In genomic region chr5:105587963-105588662, GRCh38 we compare ENCODE assay signal across 15 cellular contexts.
DNase-seq lines count a peak whose midpoint lies in the region; ATAC-seq and TF ChIP-seq lines count a peak whose summit lies in the region.
"Had no signal": no experiment of that assay in that cellular context is flagged by ENCODE, and none has a peak within 500 bp of the region (broad histone marks: within the 10 kb centered on the region; RNA-seq: fewer than 3 reads in every experiment).

No MANE protein-coding gene starts in this region.

- POLR2A ChIA-PET in CD4-positive, alpha-beta memory T cell (lab: Charles Lee; ENCODE audit: partially characterized antibody) = no interaction called here

- BruUV-seq in mammary epithelial cell (replicated peaks; lab: Mats Ljungman, UMichigan) = no TSS peak

- TF ChIP-seq CTCF in H9 (conservative IDR thresholded peaks at IDR 0.05) = no peak
- TF ChIP-seq CTCF in OCI-LY1 (IDR thresholded peaks at IDR 0.05; ENCODE audit: low read length) = no peak
- no peak for TF ChIP-seq CTCF in mammary epithelial cell (conservative IDR thresholded peaks at IDR 0.05 in 1 of 2, IDR thresholded peaks at IDR 0.05 in 1 of 2; ENCODE audit: extremely low read depth in 1 of 2, insufficient read depth in 1 of 2, low read depth in 1 of 2, low read length in 2 of 2)
- TF ChIP-seq CTCF in testis (IDR thresholded peaks at IDR 0.05) = no peak

- no peak overlapping the region for H2BK15ac ChIP-seq in H9 (ENCODE audit: low read depth, low read length)

- no peaks in the 10 kb centered on the region for H3K79me1 ChIP-seq in H9 (ENCODE audit: insufficient read depth, low read depth, low read length, poor library complexity, severe bottlenecking)

- H3K23me2 ChIP-seq in H9 (ENCODE audit: insufficient read length, low read depth, low read length, poor library complexity, severe bottlenecking) = no peaks in the 10 kb centered on the region

- no peak for TF ChIP-seq POLR2A in testis (IDR thresholded peaks at IDR 0.05)

- no peak overlapping the region for H3K4me2 ChIP-seq in H9 (ENCODE audit: insufficient read depth, insufficient read length, low read length)
- no peak overlapping the region for H3K4me2 ChIP-seq in OCI-LY1 (ENCODE audit: low read length)
- H3K4me2 ChIP-seq in mammary epithelial cell (ENCODE audit: insufficient read depth, low read depth, low read length) = no peak overlapping the region

- no peak overlapping the region for H2AK5ac ChIP-seq in H9 (ENCODE audit: insufficient read length, low read length)

- H3K27ac ChIP-seq in ACC112 (ENCODE audit: low read depth, low read length) = no peak overlapping the region
- no peak overlapping the region for H3K27ac ChIP-seq in H9 (ENCODE audit: insufficient read length, low read depth, low read length)
- H3K27ac ChIP-seq in OCI-LY1 (ENCODE audit: low read depth, low read length, poor library complexity, severe bottlenecking) = no peak overlapping the region
- H3K27ac ChIP-seq in mammary epithelial cell (ENCODE audit: insufficient read depth, low read depth, low read length) = no peak overlapping the region
- no peak overlapping the region for H3K27ac ChIP-seq in CD4-positive, alpha-beta memory T cell (ENCODE audit: low read depth, low read length)
- H3K27ac ChIP-seq in testis = no peak overlapping the region
- H3K27ac ChIP-seq: transverse colon had no signal

- H3K36me3 Mint-ChIP-seq in H9 (ENCODE audit: insufficient read depth in 1 of 3, low read depth in 3 of 3) = no peaks in the 10 kb centered on the region
- H3K36me3 Mint-ChIP-seq in CD4-positive, alpha-beta memory T cell = no peaks in the 10 kb centered on the region
- H3K36me3 Mint-ChIP-seq: stimulated activated memory B cell treated with anti-CD40 and anti-IgM and Interleukin-4, amounts not matched to agents 10 μg/mL and 1 μg/mL and 100 μg/mL, for 72 hours had no signal

- H3K36me3 ChIP-seq in ACC112 (ENCODE audit: insufficient read depth, low read length) (no peaks in the 10 kb centered on the region), OCI-LY1 (ENCODE audit: insufficient read depth, low read length) (no peaks in the 10 kb centered on the region), mammary epithelial cell (ENCODE audit: insufficient read depth, low read length) (no peaks in the 10 kb centered on the region), testis (ENCODE audit: low read depth, missing control alignments) (no peaks in the 10 kb centered on the region)
- H3K36me3 ChIP-seq in CD4-positive, alpha-beta memory T cell (ENCODE audit: insufficient read depth, low read length) = no peaks in the 10 kb centered on the region
- H3K36me3 ChIP-seq: transverse colon had no signal

- no peak overlapping the region for H3K4me3 Mint-ChIP-seq in H9
- no peak overlapping the region for H3K4me3 Mint-ChIP-seq in CD4-positive, alpha-beta memory T cell
- H3K4me3 Mint-ChIP-seq: B cell; stimulated activated memory B cell treated with anti-CD40 and anti-IgM and Interleukin-4, amounts not matched to agents 10 μg/mL and 1 μg/mL and 100 μg/mL, for 72 hours had no signal

- WGBS in H9 (ENCODE audit: extremely low coverage, insufficient read length, low lambda C conversion rate) = no CpG with 5 or more reads among the region's 6 CpGs
- WGBS in mammary epithelial cell (ENCODE audit: low coverage, missing lambda C conversion rate) = 9% methylated on average over 6 of the region's 6 CpGs
- WGBS in testis, 2 donors = 67 to 74% methylated on average over 6 of the region's 6 CpGs

- H3K23ac ChIP-seq in H9 (ENCODE audit: insufficient read length, low read depth, low read length) = no peak overlapping the region

- H3K27me3 Mint-ChIP-seq in H9 (ENCODE audit: low read depth) = no peaks in the 10 kb centered on the region
- no peaks in the 10 kb centered on the region for H3K27me3 Mint-ChIP-seq in CD4-positive, alpha-beta memory T cell
- H3K27me3 Mint-ChIP-seq: B cell; stimulated activated memory B cell treated with anti-CD40 and anti-IgM and Interleukin-4, amounts not matched to agents 10 μg/mL and 1 μg/mL and 100 μg/mL, for 72 hours had no signal

- H3K4me1 ChIP-seq in ACC112 (ENCODE audit: control insufficient read depth, insufficient read depth, low read length, unreplicated experiment) = no peaks in the 10 kb centered on the region
- no peaks in the 10 kb centered on the region for H3K4me1 ChIP-seq in H9 (ENCODE audit: insufficient read depth, low read length)
- no peaks in the 10 kb centered on the region for H3K4me1 ChIP-seq in OCI-LY1 (ENCODE audit: insufficient read depth, low read length, severe bottlenecking)
- no peaks in the 10 kb centered on the region for H3K4me1 ChIP-seq in mammary epithelial cell (ENCODE audit: insufficient read depth, low read length)
- no peaks in the 10 kb centered on the region for H3K4me1 ChIP-seq in CD4-positive, alpha-beta memory T cell (ENCODE audit: insufficient read depth, low read length)
- H3K4me1 ChIP-seq in testis = no peaks in the 10 kb centered on the region
- H3K4me1 ChIP-seq: transverse colon had no signal

- peaks cover 0 to 3% of the 10 kb centered on the region in 2 experiments; a peak in 1 of 5 replicates for H3K9me3 Mint-ChIP-seq in H9
- peaks cover under 1 to 25% (median 6%) of the 10 kb centered on the region in 8 donors for H3K9me3 Mint-ChIP-seq in CD4-positive, alpha-beta memory T cell

- H3K18ac ChIP-seq in H9 (ENCODE audit: insufficient read length, low read depth, low read length) = no peak overlapping the region

- no peaks in the 10 kb centered on the region for H3K4me1 Mint-ChIP-seq in H9
- no peaks in the 10 kb centered on the region for H3K4me1 Mint-ChIP-seq in CD4-positive, alpha-beta memory T cell
- H3K4me1 Mint-ChIP-seq: B cell; stimulated activated memory B cell treated with anti-CD40 and anti-IgM and Interleukin-4, amounts not matched to agents 10 μg/mL and 1 μg/mL and 100 μg/mL, for 72 hours had no signal

- H2BK20ac ChIP-seq in H9 (ENCODE audit: low read depth, low read length, poor library complexity, severe bottlenecking) = no peak overlapping the region

- H2BK5ac ChIP-seq in H9 (ENCODE audit: insufficient read length, low read length) = no peak overlapping the region

- H2BK12ac ChIP-seq in H9 (ENCODE audit: insufficient read length, low read depth, low read length) = no peak overlapping the region

- H3K79me2 ChIP-seq in ACC112 (ENCODE audit: control insufficient read depth, insufficient read depth, low read length, unreplicated experiment) (no peaks in the 10 kb centered on the region), H9 (ENCODE audit: insufficient read depth, low read length) (no peaks in the 10 kb centered on the region), OCI-LY1 (ENCODE audit: insufficient read depth, low read length) (no peaks in the 10 kb centered on the region), mammary epithelial cell (ENCODE audit: insufficient read depth, low read length) (no peaks in the 10 kb centered on the region)

- no peaks in the 10 kb centered on the region for H3F3A ChIP-seq in OCI-LY1 (ENCODE audit: insufficient read depth, low read length)

- H4K8ac ChIP-seq in H9 (replicated peaks; ENCODE audit: insufficient read length, low read depth, low read length) = no peak overlapping the region

- H3K9ac ChIP-seq in H9 (ENCODE audit: extremely low read depth, insufficient read length, low read length) (no peak overlapping the region), OCI-LY1 (ENCODE audit: low read length) (no peak overlapping the region), mammary epithelial cell (ENCODE audit: insufficient read depth, low read length) (no peak overlapping the region)

- CTCF ChIA-PET in mammary epithelial cell (lab: Charles Lee; ENCODE audit: low non-redundant PET) = no interaction called here
- CTCF ChIA-PET in CD4-positive, alpha-beta memory T cell (lab: Charles Lee; ENCODE audit: partially characterized antibody) = no interaction called here

- no peak overlapping the region for H3K4ac ChIP-seq in H9 (ENCODE audit: low read depth, low read length)

- no peak for ATAC-seq in HG02763 (IDR thresholded peaks at IDR 0.05; ENCODE audit: unreplicated experiment)
- ATAC-seq: left cardiac atrium; stimulated activated memory B cell treated with anti-CD40 and anti-IgM and Interleukin-4, amounts not matched to agents 10 μg/mL and 1 μg/mL and 100 μg/mL, for 72 hours had no signal

- no peak overlapping the region for H4K5ac ChIP-seq in H9 (ENCODE audit: insufficient read length, low read depth, low read length)

- H3K4me3 ChIP-seq in ACC112 (ENCODE audit: low read depth, low read length) = no peak overlapping the region
- no peak overlapping the region for H3K4me3 ChIP-seq in OCI-LY1 (ENCODE audit: low read depth, low read length, poor library complexity, severe bottlenecking)
- H3K4me3 ChIP-seq in mammary epithelial cell (replicated peaks in 1 of 3; ENCODE audit: insufficient read depth in 1 of 3, low read depth in 2 of 3, low read length in 3 of 3) = no peak overlapping the region
- no peak overlapping the region for H3K4me3 ChIP-seq in CD4-positive, alpha-beta memory T cell (ENCODE audit: low read length in 2 of 2)
- no peak overlapping the region for H3K4me3 ChIP-seq in testis
- H3K4me3 ChIP-seq: transverse colon had no signal

- H3K9me2 ChIP-seq in OCI-LY1 (ENCODE audit: low read depth, low read length) = no peaks in the 10 kb centered on the region

- H3K27me3 ChIP-seq in ACC112 (ENCODE audit: insufficient read depth, low read length) (no peaks in the 10 kb centered on the region), H9 (ENCODE audit: insufficient read depth, low read length) (no peaks in the 10 kb centered on the region), OCI-LY1 (ENCODE audit: insufficient read depth, low read length) (no peaks in the 10 kb centered on the region), mammary epithelial cell (ENCODE audit: insufficient read depth, low read length) (no peaks in the 10 kb centered on the region), testis (no peaks in the 10 kb centered on the region)
- H3K27me3 ChIP-seq in CD4-positive, alpha-beta memory T cell (ENCODE audit: insufficient read depth, low read length) = no peaks in the 10 kb centered on the region
- H3K27me3 ChIP-seq: transverse colon had no signal

- no peak overlapping the region for H4K91ac ChIP-seq in H9 (ENCODE audit: insufficient read length, low read depth, low read length)

- no peak overlapping the region for H3K56ac ChIP-seq in H9 (ENCODE audit: insufficient read length, low read depth, low read length)

- H2AFZ ChIP-seq in ACC112 (ENCODE audit: low read length, unreplicated experiment) (peak overlapping the region; percentile 64), H9 (ENCODE audit: low read length) (no peak overlapping the region), OCI-LY1 (ENCODE audit: low read length) (peak overlapping the region; percentile 75; the same call in 1 of the 2 replicates), mammary epithelial cell (ENCODE audit: low read depth, low read length) (peak overlapping the region; percentile 55)

- in situ Hi-C loops in mammary epithelial cell (cut with MboI; ENCODE audit: low sequenced_read_pairs in 2 of 2) = no loop called here

- dilution Hi-C loops in mammary epithelial cell (cut with HindIII; ENCODE audit: low sequenced_read_pairs) = no loop called here

- H3K27ac Mint-ChIP-seq in H9 = peak overlapping the region in 2 of 3 experiments; percentile 38 to 42; a peak in 2 of 7 replicates
- H3K27ac Mint-ChIP-seq in CD4-positive, alpha-beta memory T cell = no peak overlapping the region
- H3K27ac Mint-ChIP-seq: B cell; stimulated activated memory B cell treated with anti-CD40 and anti-IgM and Interleukin-4, amounts not matched to agents 10 μg/mL and 1 μg/mL and 100 μg/mL, for 72 hours had no signal

- no peaks in the 10 kb centered on the region for H4K20me1 ChIP-seq in H9 (ENCODE audit: control insufficient read depth, insufficient read depth, insufficient read length)
- no peaks in the 10 kb centered on the region for H4K20me1 ChIP-seq in OCI-LY1 (ENCODE audit: insufficient read depth, low read length)
- H4K20me1 ChIP-seq in mammary epithelial cell (ENCODE audit: insufficient read depth, low read length) = no peaks in the 10 kb centered on the region

- H3K9me3 ChIP-seq in H9 (ENCODE audit: control insufficient read depth, low read depth, low read length) (no peaks in the 10 kb centered on the region), OCI-LY1 (ENCODE audit: low read length) (no peaks in the 10 kb centered on the region), mammary epithelial cell (replicated peaks; ENCODE audit: insufficient read depth, low read length) (peaks cover under 1% of the 10 kb centered on the region), testis (no peaks in the 10 kb centered on the region)
- peaks cover 0 to 6% of the 10 kb centered on the region in 2 donors for H3K9me3 ChIP-seq in CD4-positive, alpha-beta memory T cell (ENCODE audit: control insufficient read depth in 1 of 2, low read length in 2 of 2)
- H3K9me3 ChIP-seq: transverse colon had no signal

- no peak overlapping the region for H2BK120ac ChIP-seq in H9 (ENCODE audit: low read depth, low read length, poor library complexity, severe bottlenecking)

- no peak overlapping the region for H3K14ac ChIP-seq in H9 (ENCODE audit: insufficient read depth, low read length)

- DNase-seq in H9 (no peak), mammary epithelial cell (peak; percentile 1), amniotic stem cell (lab: John Stamatoyannopoulos, UW) (no peak), testis (no peak)
- DNase-seq in CD4-positive, alpha-beta memory T cell = no peak
- DNase-seq: activated effector memory CD4-positive, alpha-beta T cell treated with Interleukin-2 at 50 U/mL for 16 hours; DND-41; left cardiac atrium; NCI-H2081 treated with DMSO at 0.1 percent for 48 hours; transverse colon had no signal

- intact Hi-C loops in mammary epithelial cell (cut with micrococcal nuclease) (no loop called here), testis (cut with DNase I; ENCODE audit: low total_unique reads) (no loop called here)
- intact Hi-C loops in CD4-positive, alpha-beta memory T cell (cut with micrococcal nuclease) = no loop called here

- no peak overlapping the region for H3T11ph ChIP-seq in H9 (ENCODE audit: low read length)

Comparison
In these comparisons a context has a peak if more than half of its experiments do, and no peak if none do; other contexts are left out.
1. H3K27ac Mint-ChIP-seq: peak in H9 (2 of 3); none in CD4-positive, alpha-beta memory T cell (0 of 7).